1 cellular context compared by ENCODE assay signal in genomic region chr2:176395273-176395854, GRCh38.
TF ChIP-seq lines count a peak whose summit lies in the region.

No MANE protein-coding gene starts in this region.

TF ChIP-seq in WTC11, 78 proteins besides CTCF, POLR2A, EP300 and RAD21 (continued from another document):
- no peak for TF ChIP-seq ZNF232 (CRISPR knock-in tag; IDR thresholded peaks at IDR 0.05)
